ENCODE assay signal across 23 cellular contexts in the genomic region with DNA sequence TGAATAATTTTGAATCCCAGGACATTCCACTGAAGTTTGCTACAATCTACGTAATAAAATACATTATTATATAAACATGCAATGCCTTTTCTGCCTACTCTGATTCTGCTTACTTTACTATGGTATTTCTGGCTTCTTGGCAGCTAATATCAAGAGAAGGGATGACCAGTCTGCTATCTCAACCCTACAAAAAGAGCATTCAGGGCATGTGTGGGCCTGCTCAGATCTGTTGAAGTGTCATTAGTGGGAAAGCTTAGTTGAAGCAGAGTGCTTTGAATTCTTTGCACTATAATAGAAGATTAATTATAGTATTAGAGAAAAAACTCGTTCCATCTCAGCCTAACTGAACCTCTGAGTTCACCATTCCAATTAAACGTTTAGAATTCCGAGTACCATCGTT.
"Had no signal": no experiment of that assay in that cellular context is flagged by ENCODE, and none has a peak within 500 bp of the region (broad histone marks: within the 10 kb centered on the region; RNA-seq: fewer than 3 reads in every experiment).

No MANE protein-coding gene starts in this region.

- H3K36me3 ChIP-seq: sigmoid colon, spleen had no signal

- ATAC-seq: activated T-helper 17 cell treated with anti-CD3 and anti-CD28 coated beads, Interleukin-2, amount 50 U/mL, for 72 hours; body of pancreas; left lobe of liver; stimulated activated memory B cell treated with anti-CD40 and anti-IgM and Interleukin-4, amounts not matched to agents 10 μg/mL and 1 μg/mL and 100 μg/mL, for 72 hours had no signal

- DNase-seq: activated B cell treated with CpG ODN at 0.5 μM for 24 hours; activated CD4-positive, alpha-beta memory T cell treated with anti-CD3 and anti-CD28 coated beads for 36 hours; activated CD4-positive, alpha-beta T cell treated with anti-CD3 and anti-CD28 coated beads for 4 hours; activated naive CD4-positive, alpha-beta T cell treated with Interleukin-2 at 50 U/mL for 16 hours; activated T-cell treated with anti-CD3 and anti-CD28 coated beads, Interleukin-2, amount 50 U/mL, for 1 hour; body of pancreas; central memory CD4-positive, alpha-beta T cell; dorsolateral prefrontal cortex; foreskin melanocyte; glutamatergic neuron; hippocampal formation; occipital lobe; posterior cingulate gyrus; sigmoid colon; spleen; stimulated activated CD4-positive, alpha-beta T cell treated with anti-CD3 and anti-CD28 coated beads, Interleukin-4, amount 100 ng/mL, for 4 hours; T-helper 9 cell; testis had no signal

- H3K27me3 ChIP-seq: body of pancreas, sigmoid colon, spleen, testis had no signal

- H3K4me3 ChIP-seq: body of pancreas, dorsolateral prefrontal cortex, sigmoid colon, spleen, testis had no signal

- FAIRE-seq: colon, keratinocyte had no signal
